In genomic region chr14:57493467-57494181, GRCh38 we compare ENCODE assay signal across 10 cellular contexts. TPM values are rescaled to one million over a fixed set of nuclear protein-coding genes. Genes with fewer than 3 reads are reported as not detected.
DNase-seq lines count a peak whose midpoint lies in the region; ATAC-seq and TF ChIP-seq lines count a peak whose summit lies in the region.
"Had no signal": no experiment of that assay in that cellular context is flagged by ENCODE, and none has a peak within 500 bp of the region (broad histone marks: within the 10 kb centered on the region; RNA-seq: fewer than 3 reads in every experiment).

CCDC198 (minus strand) TSS chr14:57493857; CDS start chr14:57493715, 142 bp downstream.

- no peaks in the 10 kb centered on the region for H3K9me3 Mint-ChIP-seq in chondrocyte (ENCODE audit: low read depth)

- ATAC-seq in GM19463 (IDR thresholded peaks at IDR 0.05; ENCODE audit: unreplicated experiment) (peak; percentile 76), HG03097 (IDR thresholded peaks at IDR 0.05; ENCODE audit: low FRiP score, unreplicated experiment) (peak; percentile 75)
- no peak for ATAC-seq in activated CD4-positive, CD25-positive, alpha-beta regulatory T cell treated with anti-CD3 and anti-CD28 coated beads, Interleukin-2, amount 50 U/mL, for 24 hours

- TF ChIP-seq CTCF in chondrocyte (IDR thresholded peaks at IDR 0.05) = no peak

- no peaks in the 10 kb centered on the region for H3K36me3 Mint-ChIP-seq in chondrocyte (ENCODE audit: low read depth)
- H3K36me3 Mint-ChIP-seq: CD14-positive monocyte had no signal

- no peak within 1 kb of the TSS for H3K4me3 Mint-ChIP-seq in chondrocyte (ENCODE audit: unreplicated experiment)
- H3K4me3 Mint-ChIP-seq: CD14-positive monocyte had no signal

- peak; percentile 77 for DNase-seq in DMS53 (lab: John Stamatoyannopoulos, UW)
- DNase-seq in chondrocyte (ENCODE audit: low spot score) = no peak
- no peak for DNase-seq in NCI-H510A treated with DMSO at 0.1 percent for 48 hours (lab: John Stamatoyannopoulos, UW)
- DNase-seq in amniotic stem cell (lab: John Stamatoyannopoulos, UW) = no peak
- DNase-seq in GF-D8 (lab: John Stamatoyannopoulos, UW) = no peak
- DNase-seq: NCI-H2029 had no signal

- H3K4me1 Mint-ChIP-seq in chondrocyte (ENCODE audit: low read depth) = peaks cover 6% of the 10 kb centered on the region
- H3K4me1 Mint-ChIP-seq: CD14-positive monocyte had no signal

- H3K27ac Mint-ChIP-seq in chondrocyte (ENCODE audit: unreplicated experiment) = peak within 1 kb of the TSS; percentile 34
- H3K27ac Mint-ChIP-seq: CD14-positive monocyte had no signal

- H3K27me3 Mint-ChIP-seq in chondrocyte (ENCODE audit: low read depth) = peaks cover 30% of the 10 kb centered on the region

RNA-seq across cellular contexts. Expression of gene CCDC198, which starts in this region (rescaled TPM):
- 0.13 TPM in 1 of 3 replicates, not detected in the others for total RNA-seq in chondrocyte

Comparison
In these comparisons a context has a peak if more than half of its experiments do, and no peak if none do; other contexts are left out.
1. ATAC-seq: peak in GM19463 (single experiment) and HG03097 (single experiment); none in activated CD4-positive, CD25-positive, alpha-beta regulatory T cell treated with anti-CD3 and anti-CD28 coated beads, Interleukin-2, amount 50 U/mL, for 24 hours (0 of 2).